Comparison of ENCODE assay signal across 23 cellular contexts in genomic region chr6:42220754-42221153, GRCh38. TPM values are rescaled to one million over a fixed set of nuclear protein-coding genes. Genes with fewer than 3 reads are reported as not detected.
DNase-seq lines count a peak whose midpoint lies in the region; ATAC-seq, FAIRE-seq and TF ChIP-seq lines count a peak whose summit lies in the region.
"Had no signal": no experiment of that assay in that cellular context is flagged by ENCODE, and none has a peak within 500 bp of the region (broad histone marks: within the 10 kb centered on the region; RNA-seq: fewer than 3 reads in every experiment).

No MANE protein-coding gene starts in this region.

- POLR2A ChIA-PET in A549 (lab: Yijun Ruan, JAX) = no interaction called here
- POLR2A ChIA-PET in PC-3 (lab: Charles Lee; ENCODE audit: unreplicated experiment) = no interaction called here

- peaks cover 10% of the 10 kb centered on the region for H3F3A ChIP-seq in PC-3 (ENCODE audit: low read length, unreplicated experiment)

- TF ChIP-seq EP300 in A549 (IDR thresholded peaks at IDR 0.05) = no peak

- no peaks in the 10 kb centered on the region for H3K27me3 Mint-ChIP-seq in T-helper 1 cell treated with Interleukin-12 subunit alpha and Interleukin-12 subunit beta and Interleukin-4 antibody, amounts not matched to agents 30 μg/mL and 1 μg/mL, for 36 hours (ENCODE audit: low read depth)

- H3K9me3 ChIP-seq in A549 (no peaks in the 10 kb centered on the region), PC-3 (ENCODE audit: low read length) (no peaks in the 10 kb centered on the region)
- H3K9me3 ChIP-seq: Peyer's patch had no signal

- no peak for TF ChIP-seq RAD21 in A549 (conservative IDR thresholded peaks at IDR 0.05 in 1 of 2, IDR thresholded peaks at IDR 0.05 in 1 of 2)

- no TSS peak for BruUV-seq in PC-3 (replicated peaks; lab: Mats Ljungman, UMichigan)

- peaks cover 28% of the 10 kb centered on the region for H3K79me2 ChIP-seq in PC-3 (ENCODE audit: low read length)

- no peaks in the 10 kb centered on the region for H4K20me1 ChIP-seq in PC-3 (ENCODE audit: low read length)

- no peak for TF ChIP-seq POLR2A in A549 (IDR thresholded peaks at IDR 0.05; ENCODE audit: low read length)

- H3K9ac ChIP-seq in PC-3 (ENCODE audit: low read length) = no peak overlapping the region

- H3K4me1 Mint-ChIP-seq in T-helper 1 cell treated with Interleukin-12 subunit alpha and Interleukin-12 subunit beta and Interleukin-4 antibody, amounts not matched to agents 30 μg/mL and 1 μg/mL, for 36 hours (ENCODE audit: low read depth) = peaks cover 18% of the 10 kb centered on the region

- ATAC-seq in A549 (no peak), PC-3 (no peak)
- ATAC-seq: CD8-positive, alpha-beta T cell had no signal

- no peaks in the 10 kb centered on the region for H3K36me3 ChIP-seq in PC-3 (ENCODE audit: low read depth, low read length)
- H3K36me3 ChIP-seq: Peyer's patch had no signal

- no peak overlapping the region for H3K4me3 Mint-ChIP-seq in T-helper 1 cell treated with Interleukin-12 subunit alpha and Interleukin-12 subunit beta and Interleukin-4 antibody, amounts not matched to agents 30 μg/mL and 1 μg/mL, for 36 hours
- H3K4me3 Mint-ChIP-seq: CD8-positive, alpha-beta T cell had no signal

- no peaks in the 10 kb centered on the region for H3K9me3 Mint-ChIP-seq in T-helper 1 cell treated with Interleukin-12 subunit alpha and Interleukin-12 subunit beta and Interleukin-4 antibody, amounts not matched to agents 30 μg/mL and 1 μg/mL, for 36 hours
- H3K9me3 Mint-ChIP-seq: CD8-positive, alpha-beta T cell had no signal

- no peak for TF ChIP-seq CTCF in A549 (IDR thresholded peaks at IDR 0.05)
- TF ChIP-seq CTCF in PC-3 (conservative IDR thresholded peaks at IDR 0.05; ENCODE audit: low read depth, low read length) = no peak

- H3K4me1 ChIP-seq in A549 (peaks cover 35% of the 10 kb centered on the region), PC-3 (ENCODE audit: insufficient read depth, low read length) (peaks cover 71% of the 10 kb centered on the region)

- DNase-seq in T-helper 1 cell = no peak
- no peak for DNase-seq in A549 (ENCODE audit: low read depth in 1 of 2, low spot score in 1 of 2)
- DNase-seq in PC-3 = no peak
- no peak for DNase-seq in epithelial cell of prostate (ENCODE audit: low read depth, low spot score)
- DNase-seq in hypothalamus (lab: John Stamatoyannopoulos, UW) = no peak
- DNase-seq in NCI-H2227 (lab: John Stamatoyannopoulos, UW; ENCODE audit: unreplicated experiment) = no peak
- DNase-seq in A172 (ENCODE audit: low spot score) = no peak
- DNase-seq: CD8-positive, alpha-beta T cell; DND-41; HCEC 1CT; KBM-7; NCI-H1092; NCI-H146; NCI-H2081; NCI-H510A treated with DMSO at 0.1 percent for 48 hours; NCI-H82; Peyer's patch; SIG-M5 had no signal

- no peak for FAIRE-seq in A549 (lab: Jason Lieb, UNC)
- FAIRE-seq: G401.6, GM12891, GM18507 had no signal

- CTCF ChIA-PET in A549 (lab: Yijun Ruan, JAX) (interaction anchor here (1.0 kb wide), 1 partner anchor 327 kb away, joined by 4 read pairs; no protein-coding TSS in a partner anchor), PC-3 (lab: Charles Lee) (no interaction called here)

- 86% methylated on average over 7 of the region's 7 CpGs for WGBS in A549 (ENCODE audit: missing lambda C conversion rate)

- H3K27me3 ChIP-seq in PC-3 (ENCODE audit: low read length) = no peaks in the 10 kb centered on the region
- H3K27me3 ChIP-seq: Peyer's patch had no signal

- H3K4me3 ChIP-seq in A549 = no peak overlapping the region
- no peak overlapping the region for H3K4me3 ChIP-seq in PC-3 (ENCODE audit: low read length)
- H3K4me3 ChIP-seq: Peyer's patch had no signal

- H3K36me3 Mint-ChIP-seq in T-helper 1 cell treated with Interleukin-12 subunit alpha and Interleukin-12 subunit beta and Interleukin-4 antibody, amounts not matched to agents 30 μg/mL and 1 μg/mL, for 36 hours (ENCODE audit: low read depth) = peaks cover 10% of the 10 kb centered on the region

- H3K9me2 ChIP-seq in PC-3 (replicated peaks; ENCODE audit: low read length) = no peaks in the 10 kb centered on the region

- H3K4me2 ChIP-seq in A549 (no peak overlapping the region), PC-3 (ENCODE audit: low read length) (0 out of 2 replicates have a peak overlapping the region, but pooled peaks have one; percentile 6)

- peak overlapping the region; percentile 53 for H3K27ac Mint-ChIP-seq in T-helper 1 cell treated with Interleukin-12 subunit alpha and Interleukin-12 subunit beta and Interleukin-4 antibody, amounts not matched to agents 30 μg/mL and 1 μg/mL, for 36 hours
- H3K27ac Mint-ChIP-seq: CD8-positive, alpha-beta T cell had no signal

- peak overlapping the region; percentile 23 to 85; a peak in 3 of 6 replicates for H3K27ac ChIP-seq in A549
- H3K27ac ChIP-seq in PC-3 (ENCODE audit: low read length) = peak overlapping the region; percentile 98
- peak overlapping the region; percentile 98 for H3K27ac ChIP-seq in epithelial cell of prostate
- H3K27ac ChIP-seq: 22Rv1, Peyer's patch had no signal

- H2AFZ ChIP-seq in PC-3 (ENCODE audit: low read length) = no peak overlapping the region; the same call in 1 of the 2 replicates

- intact Hi-C loops in PC-3 (cut with micrococcal nuclease) = loop anchor here (10.0 kb wide), 1 partner anchor 436 kb away; the partner anchor contains the start of genes PRICKLE4 and TOMM6

TF ChIP-seq in A549, 52 proteins besides CTCF, POLR2A, EP300 and RAD21:
- TF ChIP-seq MAFK (IDR thresholded peaks at IDR 0.05; ENCODE audit: partially characterized antibody) (no peak), ATOH8 (CRISPR knock-in tag; IDR thresholded peaks at IDR 0.05; ENCODE audit: low read depth) (no peak), RCOR1 (IDR thresholded peaks at IDR 0.05; ENCODE audit: low read depth, low read length) (no peak), POLR2AphosphoS2 (conservative IDR thresholded peaks at IDR 0.05; ENCODE audit: low read length) (no peak), ZFP36 (IDR thresholded peaks at IDR 0.05; ENCODE audit: borderline replicate concordance, partially characterized antibody) (no peak), HES2 (IDR thresholded peaks at IDR 0.05) (no peak), RNF2 (IDR thresholded peaks at IDR 0.05; ENCODE audit: borderline replicate concordance, low read depth) (no peak), CBX2 (IDR thresholded peaks at IDR 0.05; ENCODE audit: borderline replicate concordance, low read depth) (no peak), SREBF2 (IDR thresholded peaks at IDR 0.05) (no peak)

RNA-seq across cellular contexts. Expression of gene MRPS10, which starts 3.1 kb away (rescaled TPM):
- polyA plus RNA-seq in A549 (2011; rRNA removed) (41.7 and 60.7 TPM in 2 replicates), A549 (2017; fragmentation: RNase III; extraction: RNeasy Plus Mini Kit Qiagen cat#74134 plus additional on column Dnase treatment) (31.4 to 33.9 TPM (median 31.5 TPM) in 3 replicates)
- polyA plus RNA-seq in A549 (2012; cell fraction: cytosol; rRNA removed) = 17.3 and 18.9 TPM in 2 replicates
- polyA plus RNA-seq in A549 (2012; cell fraction: nucleus; rRNA removed) = 3.7 and 5.0 TPM in 2 replicates
- polyA minus RNA-seq in A549 (2011; rRNA and poly(A)+ RNA removed) = 8.0 and 8.4 TPM in 2 replicates
- total RNA-seq in PC-3 (2014; rRNA removed) = 72.2 and 82.1 TPM in 2 replicates
- total RNA-seq in A172 (2014; rRNA removed; shearing (Covaris generic)) = 93.5 and 95.1 TPM in 2 replicates

RNA-seq across cellular contexts. Expression of gene GUCA1B, which starts 26.0 kb away (rescaled TPM):
- polyA plus RNA-seq in A549 (2011; rRNA removed) = 0.62 and 0.82 TPM in 2 replicates
- 0.41 and 0.45 TPM in 2 replicates for polyA plus RNA-seq in A549 (2012; cell fraction: cytosol; rRNA removed)
- polyA plus RNA-seq in A549 (2012; cell fraction: nucleus; rRNA removed) = 1.1 and 2.3 TPM in 2 replicates
- polyA plus RNA-seq in A549 (2017; fragmentation: RNase III; extraction: RNeasy Plus Mini Kit Qiagen cat#74134 plus additional on column Dnase treatment) = 0.90 to 1.0 TPM (median 0.98 TPM) in 3 replicates
- 0.54 and 0.74 TPM in 2 replicates for polyA minus RNA-seq in A549 (2011; rRNA and poly(A)+ RNA removed)
- total RNA-seq in PC-3 (2014; rRNA removed) = 1.2 and 2.8 TPM in 2 replicates
- not detected in 2 replicates for total RNA-seq in A172 (2014; rRNA removed; shearing (Covaris generic))

RNA-seq across cellular contexts. Expression of gene GUCA1A, which starts 47.6 kb away (rescaled TPM):
- polyA plus RNA-seq in A549 (2011; rRNA removed) (not detected in 2 replicates), A549 (2017; fragmentation: RNase III; extraction: RNeasy Plus Mini Kit Qiagen cat#74134 plus additional on column Dnase treatment) (not detected in 3 replicates)
- polyA plus RNA-seq in A549 (2012; cell fraction: cytosol; rRNA removed) = not detected in 2 replicates
- not detected in 2 replicates for polyA plus RNA-seq in A549 (2012; cell fraction: nucleus; rRNA removed)
- polyA minus RNA-seq in A549 (2011; rRNA and poly(A)+ RNA removed) = not detected in 2 replicates
- total RNA-seq in PC-3 (2014; rRNA removed) = not detected in 2 replicates
- total RNA-seq in A172 (2014; rRNA removed; shearing (Covaris generic)) = not detected in 2 replicates
- total RNA-seq: CD8-positive, alpha-beta T cell; Peyer's patch had no signal
